Comparison of ENCODE assay signal across 1 cellular context in the genomic region with DNA sequence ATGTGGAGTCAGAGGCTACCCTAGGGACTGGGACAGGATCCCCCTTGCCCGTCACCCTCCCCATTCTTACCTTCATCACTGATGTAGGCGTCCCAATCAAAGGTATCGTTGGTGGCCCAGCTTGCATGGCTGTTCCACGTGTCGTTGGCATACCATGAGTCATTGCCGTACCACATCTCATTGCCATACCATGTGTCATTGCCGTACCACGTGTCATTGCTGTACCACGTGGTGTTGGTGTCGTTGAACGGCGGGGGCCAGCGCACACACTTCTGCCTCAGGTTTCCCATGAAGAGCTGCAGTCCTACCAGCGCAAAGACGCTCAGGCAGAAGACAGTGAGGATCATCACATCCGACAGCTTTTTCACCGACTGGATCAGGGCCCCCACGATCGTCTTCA.
TF ChIP-seq lines count a peak whose summit lies in the region.

No MANE protein-coding gene starts in this region.

TF ChIP-seq in HepG2, 621 proteins besides CTCF, POLR2A, EP300 and RAD21:
- TF ChIP-seq ZNF468 (CRISPR knock-in tag; IDR thresholded peaks at IDR 0.05) (no peak), ZNF496 (CRISPR knock-in tag; IDR thresholded peaks at IDR 0.05; ENCODE audit: insufficient replicate concordance) (no peak), ZBTB21 (CRISPR knock-in tag; IDR thresholded peaks at IDR 0.05) (no peak), SMC3 (IDR thresholded peaks at IDR 0.05; ENCODE audit: low read length) (no peak), ZNF83 (CRISPR knock-in tag; IDR thresholded peaks at IDR 0.05; ENCODE audit: borderline replicate concordance) (no peak), ZNF317 (CRISPR knock-in tag; IDR thresholded peaks at IDR 0.05) (no peak), RAD51 (IDR thresholded peaks at IDR 0.05; ENCODE audit: borderline replicate concordance) (peak; percentile 76; the same call in 1 of the 2 replicates), YY1 (IDR thresholded peaks at IDR 0.05; ENCODE audit: insufficient read depth, insufficient replicate concordance, low read depth, low read length) (no peak), HNRNPL (IDR thresholded peaks at IDR 0.05; ENCODE audit: low read depth, low read length) (no peak), MXI1 (IDR thresholded peaks at IDR 0.05; ENCODE audit: borderline replicate concordance, low read depth, low read length) (no peak), KMT2B (CRISPR knock-in tag; IDR thresholded peaks at IDR 0.05) (no peak), LRRFIP1 (CRISPR knock-in tag; conservative IDR thresholded peaks at IDR 0.05) (no peak), ZNF260 (CRISPR knock-in tag; IDR thresholded peaks at IDR 0.05; ENCODE audit: borderline replicate concordance, low read depth) (no peak), CREB1 (IDR thresholded peaks at IDR 0.05) (peak; percentile 42; the same call in 1 of the 2 replicates), CREB1 (CRISPR knock-in tag; IDR thresholded peaks at IDR 0.05) (no peak), DNMT1 (CRISPR knock-in tag; IDR thresholded peaks at IDR 0.05) (no peak), ZNF546 (CRISPR knock-in tag; conservative IDR thresholded peaks at IDR 0.05) (no peak), ZNF253 (CRISPR knock-in tag; IDR thresholded peaks at IDR 0.05; ENCODE audit: borderline replicate concordance) (no peak), RXRB (CRISPR knock-in tag; IDR thresholded peaks at IDR 0.05; ENCODE audit: borderline replicate concordance) (no peak), XBP1 (CRISPR knock-in tag; IDR thresholded peaks at IDR 0.05) (no peak), ZNF841 (CRISPR knock-in tag; IDR thresholded peaks at IDR 0.05; ENCODE audit: borderline replicate concordance) (no peak), DDIT3 (CRISPR knock-in tag; IDR thresholded peaks at IDR 0.05) (no peak), ATF3 (CRISPR knock-in tag; IDR thresholded peaks at IDR 0.05) (no peak), MEF2D (CRISPR knock-in tag; IDR thresholded peaks at IDR 0.05) (no peak), DZIP1 (CRISPR knock-in tag; IDR thresholded peaks at IDR 0.05) (no peak), ZNF234 (CRISPR knock-in tag; conservative IDR thresholded peaks at IDR 0.05) (no peak)
- TF ChIP-seq, protein P1, sequence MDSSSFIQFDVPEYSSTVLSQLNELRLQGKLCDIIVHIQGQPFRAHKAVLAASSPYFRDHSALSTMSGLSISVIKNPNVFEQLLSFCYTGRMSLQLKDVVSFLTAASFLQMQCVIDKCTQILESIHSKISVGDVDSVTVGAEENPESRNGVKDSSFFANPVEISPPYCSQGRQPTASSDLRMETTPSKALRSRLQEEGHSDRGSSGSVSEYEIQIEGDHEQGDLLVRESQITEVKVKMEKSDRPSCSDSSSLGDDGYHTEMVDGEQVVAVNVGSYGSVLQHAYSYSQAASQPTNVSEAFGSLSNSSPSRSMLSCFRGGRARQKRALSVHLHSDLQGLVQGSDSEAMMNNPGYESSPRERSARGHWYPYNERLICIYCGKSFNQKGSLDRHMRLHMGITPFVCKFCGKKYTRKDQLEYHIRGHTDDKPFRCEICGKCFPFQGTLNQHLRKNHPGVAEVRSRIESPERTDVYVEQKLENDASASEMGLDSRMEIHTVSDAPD (CRISPR knock-in tag; IDR thresholded peaks at IDR 0.05), result no peak
- TF ChIP-seq, protein P2, sequence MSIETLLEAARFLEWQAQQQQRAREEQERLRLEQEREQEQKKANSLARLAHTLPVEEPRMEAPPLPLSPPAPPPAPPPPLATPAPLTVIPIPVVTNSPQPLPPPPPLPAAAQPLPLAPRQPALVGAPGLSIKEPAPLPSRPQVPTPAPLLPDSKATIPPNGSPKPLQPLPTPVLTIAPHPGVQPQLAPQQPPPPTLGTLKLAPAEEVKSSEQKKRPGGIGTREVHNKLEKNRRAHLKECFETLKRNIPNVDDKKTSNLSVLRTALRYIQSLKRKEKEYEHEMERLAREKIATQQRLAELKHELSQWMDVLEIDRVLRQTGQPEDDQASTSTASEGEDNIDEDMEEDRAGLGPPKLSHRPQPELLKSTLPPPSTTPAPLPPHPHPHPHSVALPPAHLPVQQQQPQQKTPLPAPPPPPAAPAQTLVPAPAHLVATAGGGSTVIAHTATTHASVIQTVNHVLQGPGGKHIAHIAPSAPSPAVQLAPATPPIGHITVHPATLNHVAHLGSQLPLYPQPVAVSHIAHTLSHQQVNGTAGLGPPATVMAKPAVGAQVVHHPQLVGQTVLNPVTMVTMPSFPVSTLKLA (IDR thresholded peaks at IDR 0.05), result peak; percentile 99
- TF ChIP-seq, protein P3, sequence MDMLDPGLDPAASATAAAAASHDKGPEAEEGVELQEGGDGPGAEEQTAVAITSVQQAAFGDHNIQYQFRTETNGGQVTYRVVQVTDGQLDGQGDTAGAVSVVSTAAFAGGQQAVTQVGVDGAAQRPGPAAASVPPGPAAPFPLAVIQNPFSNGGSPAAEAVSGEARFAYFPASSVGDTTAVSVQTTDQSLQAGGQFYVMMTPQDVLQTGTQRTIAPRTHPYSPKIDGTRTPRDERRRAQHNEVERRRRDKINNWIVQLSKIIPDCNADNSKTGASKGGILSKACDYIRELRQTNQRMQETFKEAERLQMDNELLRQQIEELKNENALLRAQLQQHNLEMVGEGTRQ (IDR thresholded peaks at IDR 0.05; ENCODE audit: low read depth, low read length), result peak; percentile 90
- TF ChIP-seq, protein P3 (CRISPR knock-in tag; IDR thresholded peaks at IDR 0.05; ENCODE audit: borderline replicate concordance), result no peak
